ENCODE assay signal across 2 cellular contexts in genomic region chr2:223003191-223003590, GRCh38.
TF ChIP-seq lines count a peak whose summit lies in the region.

No MANE protein-coding gene starts in this region.

TF ChIP-seq in SK-N-SH, 30 proteins besides CTCF, POLR2A, EP300 and RAD21 (continued from another document):
- TF ChIP-seq REST (IDR thresholded peaks at IDR 0.05; ENCODE audit: low read depth, low read length) (no peak), MAX (IDR thresholded peaks at IDR 0.05; ENCODE audit: low read depth) (no peak), JUND (IDR thresholded peaks at IDR 0.05) (no peak), GATA2 (CRISPR knock-in tag; IDR thresholded peaks at IDR 0.05) (no peak), RXRA (IDR thresholded peaks at IDR 0.05; ENCODE audit: borderline replicate concordance, low read depth) (no peak), MEF2A (IDR thresholded peaks at IDR 0.05; ENCODE audit: borderline replicate concordance, low read depth) (no peak), FOXM1 (IDR thresholded peaks at IDR 0.05; ENCODE audit: low read depth) (no peak), NRF1 (IDR thresholded peaks at IDR 0.05; ENCODE audit: low read depth, low read length) (no peak), RCOR1 (IDR thresholded peaks at IDR 0.05; ENCODE audit: low read length) (no peak), TAF1 (IDR thresholded peaks at IDR 0.05; ENCODE audit: borderline replicate concordance, low read depth, low read length) (no peak), TCF12 (IDR thresholded peaks at IDR 0.05) (no peak), FOXJ3 (CRISPR knock-in tag; IDR thresholded peaks at IDR 0.05) (no peak), PBX3 (IDR thresholded peaks at IDR 0.05) (no peak), GABPA (IDR thresholded peaks at IDR 0.05; ENCODE audit: low read depth) (no peak)

TF ChIP-seq in SK-N-SH treated with all-trans-retinoic acid at 6 μM for 48 hours, 23 proteins besides CTCF, POLR2A, EP300 and RAD21 (continued from another document):
- TF ChIP-seq ESRRG (CRISPR knock-in tag; IDR thresholded peaks at IDR 0.05) (no peak), RARB (CRISPR knock-in tag; IDR thresholded peaks at IDR 0.05) (no peak), BACH2 (CRISPR knock-in tag; IDR thresholded peaks at IDR 0.05; ENCODE audit: borderline replicate concordance) (no peak), CREB5 (CRISPR knock-in tag; IDR thresholded peaks at IDR 0.05; ENCODE audit: low read depth) (no peak), ISL1 (CRISPR knock-in tag; IDR thresholded peaks at IDR 0.05) (no peak), ZNF8 (CRISPR knock-in tag; IDR thresholded peaks at IDR 0.05) (no peak), TCF4 (CRISPR knock-in tag; IDR thresholded peaks at IDR 0.05; ENCODE audit: borderline replicate concordance) (no peak)
TF ChIP-seq in SK-N-SH treated with all-trans-retinoic acid at 6 μM for 48 hours: peak in this region for 0.
